1 cellular context compared by ENCODE assay signal in genomic region chr19:43561144-43561970, GRCh38.
A peak's percentile ranks its signal among the peaks of the same experiment; 100 is the strongest.
TF ChIP-seq lines count a peak whose summit lies in the region.

No MANE protein-coding gene starts in this region.

TF ChIP-seq in A549, 52 proteins besides CTCF, POLR2A, EP300 and RAD21:
- no peak for TF ChIP-seq SREBF2 (IDR thresholded peaks at IDR 0.05)
- 0 out of 2 replicates have a peak, but pooled peaks have one; percentile 52 for TF ChIP-seq KDM1A (IDR thresholded peaks at IDR 0.05; ENCODE audit: low read depth)
